7 cellular contexts compared by ENCODE assay signal in the genomic region with DNA sequence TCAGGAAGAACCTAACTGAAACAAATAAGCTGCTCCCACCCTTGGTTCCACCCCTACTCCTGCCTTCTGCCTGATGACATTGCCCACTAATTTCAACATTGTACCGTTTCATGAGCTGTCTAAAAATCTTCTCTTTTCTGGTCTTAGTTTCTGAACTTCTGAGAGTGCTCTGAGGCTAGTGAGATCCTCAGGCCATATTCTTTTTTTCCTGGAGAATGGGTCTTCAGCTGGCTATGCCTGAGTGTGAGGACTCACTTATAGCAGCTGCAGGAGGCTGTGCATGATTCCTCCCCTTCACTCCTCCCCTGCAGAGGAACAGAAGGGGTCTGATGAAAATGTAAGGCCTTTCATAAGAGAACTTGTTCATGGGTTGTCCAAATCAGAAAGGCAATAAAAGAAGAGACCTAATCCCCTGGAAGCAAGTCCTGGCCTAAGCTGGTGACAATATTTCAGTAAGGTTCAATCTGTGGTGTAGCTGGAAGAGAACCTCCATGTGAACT.
"Had no signal": no experiment of that assay in that cellular context is flagged by ENCODE, and none has a peak within 500 bp of the region (broad histone marks: within the 10 kb centered on the region; RNA-seq: fewer than 3 reads in every experiment).

No MANE protein-coding gene starts in this region.

- H3K36me3 ChIP-seq: WERI-Rb-1 had no signal

- ATAC-seq: SK-N-SH treated with all-trans-retinoic acid at 6 μM for 48 hours had no signal

- H3K27ac Mint-ChIP-seq: T-helper 2 cell treated with Interferon-gamma antibody and Interleukin-4, amounts not matched to agents 5 μg/mL and 100 μg/mL, for 36 hours had no signal

- DNase-seq: activated CD4-positive, alpha-beta T cell treated with anti-CD3 and anti-CD28 coated beads, Interleukin-2, amount 50 U/mL, for 1 hour; activated effector memory CD4-positive, alpha-beta T cell treated with anti-CD3 and anti-CD28 coated beads, Interleukin-2, amount 50 U/mL, for 16 hours; Kasumi-1; NCI-H187; WERI-Rb-1 had no signal

- H3K4me3 Mint-ChIP-seq: T-helper 2 cell treated with Interferon-gamma antibody and Interleukin-4, amounts not matched to agents 5 μg/mL and 100 μg/mL, for 36 hours had no signal

- H3K27ac ChIP-seq: WERI-Rb-1 had no signal

- H3K9me3 Mint-ChIP-seq: T-helper 2 cell treated with Interferon-gamma antibody and Interleukin-4, amounts not matched to agents 5 μg/mL and 100 μg/mL, for 36 hours had no signal
